In genomic region chr16:30922420-30922959, GRCh38 we compare ENCODE assay signal across 8 cellular contexts. TPM values are rescaled to one million over a fixed set of nuclear protein-coding genes. Genes with fewer than 3 reads are reported as not detected.
A peak's percentile ranks its signal among the peaks of the same experiment; 100 is the strongest.
DNase-seq lines count a peak whose midpoint lies in the region; ATAC-seq, FAIRE-seq and TF ChIP-seq lines count a peak whose summit lies in the region.

No MANE protein-coding gene starts in this region.

- DNase-seq in A549 (ENCODE audit: low read depth in 1 of 2, low spot score in 1 of 2) (peak; percentile 97 to 100), NCI-H2196 treated with DMSO at 0.1 percent for 48 hours (lab: John Stamatoyannopoulos, UW; ENCODE audit: unreplicated experiment) (peak; percentile 99), bronchial epithelial cell (ENCODE audit: low read depth) (peak; percentile 97)

- H3K27ac ChIP-seq in A549 = peak overlapping the region; percentile 99
- peak overlapping the region; percentile 77 for H3K27ac ChIP-seq in iPS-20b (ENCODE audit: low read length)
- H3K27ac ChIP-seq in skin epidermis = peak overlapping the region; percentile 24 to 96 (median 91)

- no peaks in the 10 kb centered on the region for H3K27me3 ChIP-seq in bronchial epithelial cell (ENCODE audit: control insufficient read depth, insufficient read depth, low read length)
- no peaks in the 10 kb centered on the region for H3K27me3 ChIP-seq in iPS-20b (ENCODE audit: insufficient read depth, low read length)

- H3K4me3 ChIP-seq in A549 = peak overlapping the region; percentile 87
- peak overlapping the region; percentile 90 for H3K4me3 ChIP-seq in WI38 (ENCODE audit: low read depth, low read length)
- H3K4me3 ChIP-seq in bronchial epithelial cell (ENCODE audit: low read depth, low read length) = peak overlapping the region; percentile 57
- peak overlapping the region; percentile 71 for H3K4me3 ChIP-seq in iPS-20b (ENCODE audit: low read length)
- H3K4me3 ChIP-seq in skin epidermis = peak overlapping the region; percentile 48 to 91 (median 73)

- H3K4me1 ChIP-seq in A549 (peaks cover 12% of the 10 kb centered on the region; the same call in 2 of the 3 replicates), iPS-20b (ENCODE audit: insufficient read depth, low read length) (no peaks in the 10 kb centered on the region; the same call in 1 of the 2 replicates)

- WGBS in A549 (ENCODE audit: missing lambda C conversion rate) = under 1% methylated on average over 34 of the region's 42 CpGs

- POLR2A ChIA-PET in A549 (lab: Yijun Ruan, JAX) = no interaction called here

- H3K36me3 ChIP-seq in bronchial epithelial cell (ENCODE audit: control insufficient read depth, insufficient read depth, low read length) (peaks cover 7% of the 10 kb centered on the region), iPS-20b (ENCODE audit: insufficient read depth, low read depth, low read length) (peaks cover 14% of the 10 kb centered on the region; the same call in 1 of the 2 replicates)

- H3K9ac ChIP-seq in iPS-20b (ENCODE audit: low read depth, low read length) = peak overlapping the region; percentile 86

- TF ChIP-seq EP300 in A549 (IDR thresholded peaks at IDR 0.05) = no peak

- FAIRE-seq in A549 (lab: Jason Lieb, UNC) = peak; percentile 92
- FAIRE-seq in bronchial epithelial cell (lab: Jason Lieb, UNC) = peak; percentile 94

- peak overlapping the region; percentile 82 for H3K4me2 ChIP-seq in A549

- CTCF ChIA-PET in A549 (lab: Yijun Ruan, JAX) = interaction anchor here (1.0 kb wide), 1 partner anchor 18 kb away, joined by 4 read pairs; no protein-coding TSS in a partner anchor

- ATAC-seq in A549 (peak; percentile 80 to 91), GM18870 (IDR thresholded peaks at IDR 0.05; ENCODE audit: unreplicated experiment) (peak; percentile 63), HG03139 (IDR thresholded peaks at IDR 0.05; ENCODE audit: unreplicated experiment) (peak; percentile 67)

- no peak; the same call in 1 of the 2 replicates for TF ChIP-seq POLR2A in A549 (IDR thresholded peaks at IDR 0.05; ENCODE audit: low read length)

- no peak for TF ChIP-seq RAD21 in A549 (conservative IDR thresholded peaks at IDR 0.05 in 1 of 2, IDR thresholded peaks at IDR 0.05 in 1 of 2)

- TF ChIP-seq CTCF in A549 (IDR thresholded peaks at IDR 0.05) (no peak), WI38 (IDR thresholded peaks at IDR 0.05; ENCODE audit: low read depth, low read length) (no peak), bronchial epithelial cell (IDR thresholded peaks at IDR 0.05; ENCODE audit: insufficient read depth, low read length, severe bottlenecking) (no peak)

- no peaks in the 10 kb centered on the region for H3K9me3 ChIP-seq in A549
- H3K9me3 ChIP-seq in iPS-20b (ENCODE audit: insufficient read depth, low read depth, low read length) = no peaks in the 10 kb centered on the region

TF ChIP-seq in A549, 52 proteins besides CTCF, POLR2A, EP300 and RAD21 (continues in another document):
- TF ChIP-seq CHD2 (IDR thresholded peaks at IDR 0.05; ENCODE audit: low read length, partially characterized antibody) = peak; percentile 49
- peak; percentile 27 to 51; a peak in 2 of 5 replicates for TF ChIP-seq JUN (IDR thresholded peaks at IDR 0.05)
- no peak for TF ChIP-seq KDM5A (IDR thresholded peaks at IDR 0.05)
- 0 out of 2 replicates have a peak, but pooled peaks have one; percentile 37 for TF ChIP-seq E2F6 (IDR thresholded peaks at IDR 0.05; ENCODE audit: borderline replicate concordance, low read depth)
- no peak for TF ChIP-seq RARB (CRISPR knock-in tag; IDR thresholded peaks at IDR 0.05)
- TF ChIP-seq, protein P1, sequence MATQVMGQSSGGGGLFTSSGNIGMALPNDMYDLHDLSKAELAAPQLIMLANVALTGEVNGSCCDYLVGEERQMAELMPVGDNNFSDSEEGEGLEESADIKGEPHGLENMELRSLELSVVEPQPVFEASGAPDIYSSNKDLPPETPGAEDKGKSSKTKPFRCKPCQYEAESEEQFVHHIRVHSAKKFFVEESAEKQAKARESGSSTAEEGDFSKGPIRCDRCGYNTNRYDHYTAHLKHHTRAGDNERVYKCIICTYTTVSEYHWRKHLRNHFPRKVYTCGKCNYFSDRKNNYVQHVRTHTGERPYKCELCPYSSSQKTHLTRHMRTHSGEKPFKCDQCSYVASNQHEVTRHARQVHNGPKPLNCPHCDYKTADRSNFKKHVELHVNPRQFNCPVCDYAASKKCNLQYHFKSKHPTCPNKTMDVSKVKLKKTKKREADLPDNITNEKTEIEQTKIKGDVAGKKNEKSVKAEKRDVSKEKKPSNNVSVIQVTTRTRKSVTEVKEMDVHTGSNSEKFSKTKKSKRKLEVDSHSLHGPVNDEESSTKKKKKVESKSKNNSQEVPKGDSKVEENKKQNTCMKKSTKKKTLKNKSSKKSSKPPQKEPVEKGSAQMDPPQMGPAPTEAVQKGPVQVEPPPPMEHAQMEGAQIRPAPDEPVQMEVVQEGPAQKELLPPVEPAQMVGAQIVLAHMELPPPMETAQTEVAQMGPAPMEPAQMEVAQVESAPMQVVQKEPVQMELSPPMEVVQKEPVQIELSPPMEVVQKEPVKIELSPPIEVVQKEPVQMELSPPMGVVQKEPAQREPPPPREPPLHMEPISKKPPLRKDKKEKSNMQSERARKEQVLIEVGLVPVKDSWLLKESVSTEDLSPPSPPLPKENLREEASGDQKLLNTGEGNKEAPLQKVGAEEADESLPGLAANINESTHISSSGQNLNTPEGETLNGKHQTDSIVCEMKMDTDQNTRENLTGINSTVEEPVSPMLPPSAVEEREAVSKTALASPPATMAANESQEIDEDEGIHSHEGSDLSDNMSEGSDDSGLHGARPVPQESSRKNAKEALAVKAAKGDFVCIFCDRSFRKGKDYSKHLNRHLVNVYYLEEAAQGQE (IDR thresholded peaks at IDR 0.05) = peak; percentile 50
- no peak for TF ChIP-seq ZC3H11A (IDR thresholded peaks at IDR 0.05)
- TF ChIP-seq, protein P2, sequence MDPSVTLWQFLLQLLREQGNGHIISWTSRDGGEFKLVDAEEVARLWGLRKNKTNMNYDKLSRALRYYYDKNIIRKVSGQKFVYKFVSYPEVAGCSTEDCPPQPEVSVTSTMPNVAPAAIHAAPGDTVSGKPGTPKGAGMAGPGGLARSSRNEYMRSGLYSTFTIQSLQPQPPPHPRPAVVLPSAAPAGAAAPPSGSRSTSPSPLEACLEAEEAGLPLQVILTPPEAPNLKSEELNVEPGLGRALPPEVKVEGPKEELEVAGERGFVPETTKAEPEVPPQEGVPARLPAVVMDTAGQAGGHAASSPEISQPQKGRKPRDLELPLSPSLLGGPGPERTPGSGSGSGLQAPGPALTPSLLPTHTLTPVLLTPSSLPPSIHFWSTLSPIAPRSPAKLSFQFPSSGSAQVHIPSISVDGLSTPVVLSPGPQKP (IDR thresholded peaks at IDR 0.05; ENCODE audit: low read depth, low read length) = no peak
- TF ChIP-seq CEBPB (IDR thresholded peaks at IDR 0.05) = 0 out of 4 replicates have a peak, but pooled peaks of 1 of the 2 experiments have one; percentile 3
- TF ChIP-seq TFCP2L1 (CRISPR knock-in tag; IDR thresholded peaks at IDR 0.05) = 0 out of 2 replicates have a peak, but pooled peaks have one; percentile 34
- TF ChIP-seq HEYL (CRISPR knock-in tag; IDR thresholded peaks at IDR 0.05) = no peak

RNA-seq across cellular contexts. Expression of gene FBXL19, which starts 0.9 kb away (rescaled TPM):
- 5.6 and 7.0 TPM in 2 replicates for polyA plus RNA-seq in A549 (2011; rRNA removed)
- polyA plus RNA-seq in A549 (2012; cell fraction: cytosol; rRNA removed) = 11.4 and 17.1 TPM in 2 replicates
- polyA plus RNA-seq in A549 (2012; cell fraction: nucleus; rRNA removed) = 29.7 and 38.9 TPM in 2 replicates
- polyA plus RNA-seq in A549 (2017; fragmentation: RNase III; extraction: RNeasy Plus Mini Kit Qiagen cat#74134 plus additional on column Dnase treatment) = 15.5 to 21.5 TPM (median 18.3 TPM) in 3 replicates
- 6.8 and 9.4 TPM in 2 replicates for polyA minus RNA-seq in A549 (2011; rRNA and poly(A)+ RNA removed)
- total RNA-seq in bronchial epithelial cell = 7.9 and 10.0 TPM in 2 replicates

RNA-seq across cellular contexts. Expression of gene CTF1, which starts 26.1 kb away (rescaled TPM):
- polyA plus RNA-seq in A549 (2011; rRNA removed) (0.13 and 0.44 TPM in 2 replicates), A549 (2017; fragmentation: RNase III; extraction: RNeasy Plus Mini Kit Qiagen cat#74134 plus additional on column Dnase treatment) (0.16 to 0.30 TPM (median 0.23 TPM) in 3 replicates)
- 0.34 and 0.52 TPM in 2 replicates for polyA plus RNA-seq in A549 (2012; cell fraction: cytosol; rRNA removed)
- polyA plus RNA-seq in A549 (2012; cell fraction: nucleus; rRNA removed) = 0.23 and 0.54 TPM in 2 replicates
- 0.17 and 0.63 TPM in 2 replicates for polyA minus RNA-seq in A549 (2011; rRNA and poly(A)+ RNA removed)
- total RNA-seq in bronchial epithelial cell = 0.26 and 0.38 TPM in 2 replicates

RNA-seq across cellular contexts. Expression of gene ORAI3, which starts 26.4 kb away (rescaled TPM):
- polyA plus RNA-seq in A549 (2011; rRNA removed) (14.1 and 17.3 TPM in 2 replicates), A549 (2017; fragmentation: RNase III; extraction: RNeasy Plus Mini Kit Qiagen cat#74134 plus additional on column Dnase treatment) (7.1 to 11.8 TPM (median 10.5 TPM) in 3 replicates)
- 5.9 and 10.3 TPM in 2 replicates for polyA plus RNA-seq in A549 (2012; cell fraction: cytosol; rRNA removed)
- 10.8 and 11.6 TPM in 2 replicates for polyA plus RNA-seq in A549 (2012; cell fraction: nucleus; rRNA removed)
- polyA minus RNA-seq in A549 (2011; rRNA and poly(A)+ RNA removed) = 11.0 and 13.8 TPM in 2 replicates
- total RNA-seq in bronchial epithelial cell = 16.6 and 17.5 TPM in 2 replicates

RNA-seq across cellular contexts. Expression of gene BCL7C, which starts 28.6 kb away (rescaled TPM):
- polyA plus RNA-seq in A549 (2011; rRNA removed) (9.5 and 10.8 TPM in 2 replicates), A549 (2017; fragmentation: RNase III; extraction: RNeasy Plus Mini Kit Qiagen cat#74134 plus additional on column Dnase treatment) (12.9 to 13.9 TPM (median 13.6 TPM) in 3 replicates)
- polyA plus RNA-seq in A549 (2012; cell fraction: cytosol; rRNA removed) = 23.9 and 29.3 TPM in 2 replicates
- polyA plus RNA-seq in A549 (2012; cell fraction: nucleus; rRNA removed) = 13.5 and 14.3 TPM in 2 replicates
- 2.3 and 3.6 TPM in 2 replicates for polyA minus RNA-seq in A549 (2011; rRNA and poly(A)+ RNA removed)
- 24.7 and 50.1 TPM in 2 replicates for total RNA-seq in bronchial epithelial cell

RNA-seq across cellular contexts. Expression of gene SETD1A, which starts 35.1 kb away (rescaled TPM):
- polyA plus RNA-seq in A549 (2011; rRNA removed) (2.0 and 3.8 TPM in 2 replicates), A549 (2017; fragmentation: RNase III; extraction: RNeasy Plus Mini Kit Qiagen cat#74134 plus additional on column Dnase treatment) (15.7 to 22.6 TPM (median 21.2 TPM) in 3 replicates)
- 8.7 and 11.2 TPM in 2 replicates for polyA plus RNA-seq in A549 (2012; cell fraction: cytosol; rRNA removed)
- 30.5 and 31.9 TPM in 2 replicates for polyA plus RNA-seq in A549 (2012; cell fraction: nucleus; rRNA removed)
- 3.9 and 7.0 TPM in 2 replicates for polyA minus RNA-seq in A549 (2011; rRNA and poly(A)+ RNA removed)
- total RNA-seq in bronchial epithelial cell = 1.3 TPM in 2 replicates

Comparison
In these comparisons a context has a peak if more than half of its experiments do, and no peak if none do; other contexts are left out.
1. Peak in every context shown above with its lines: DNase-seq, ATAC-seq, H3K4me3 ChIP-seq and H3K27ac ChIP-seq.